ENCODE assay signal across 1 cellular context in the genomic region with DNA sequence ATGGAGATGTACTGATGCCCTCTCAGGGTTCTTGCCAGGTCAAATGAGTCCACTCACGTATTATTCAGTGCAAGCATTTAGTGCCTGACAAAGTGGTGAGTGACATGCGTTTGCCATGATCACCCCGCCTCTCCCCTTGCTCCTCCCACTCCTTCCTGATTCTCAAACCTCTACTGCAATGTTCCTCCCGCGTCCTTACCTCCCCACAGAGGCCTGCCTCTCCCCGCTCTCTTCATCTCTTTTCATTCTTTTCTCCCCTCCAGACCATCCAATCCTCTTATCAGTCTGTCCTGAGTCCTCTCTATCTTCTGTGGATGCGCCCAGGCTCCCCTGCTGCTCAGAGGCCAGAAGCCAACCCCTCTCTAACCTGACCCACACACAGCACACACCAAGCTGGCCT.
TF ChIP-seq lines count a peak whose summit lies in the region.

No MANE protein-coding gene starts in this region.

TF ChIP-seq in GM23338, 12 proteins besides CTCF, POLR2A, EP300 and RAD21 (continued from another document):
- TF ChIP-seq POLR2AphosphoS5 (IDR thresholded peaks at IDR 0.05; ENCODE audit: low read depth) (no peak), NANOG (IDR thresholded peaks at IDR 0.05; ENCODE audit: borderline replicate concordance) (no peak), STAT1 (IDR thresholded peaks at IDR 0.05; ENCODE audit: unreplicated experiment) (no peak), ZNF331 (CRISPR knock-in tag; IDR thresholded peaks at IDR 0.05; ENCODE audit: low read depth) (no peak)
- TF ChIP-seq, protein P1, sequence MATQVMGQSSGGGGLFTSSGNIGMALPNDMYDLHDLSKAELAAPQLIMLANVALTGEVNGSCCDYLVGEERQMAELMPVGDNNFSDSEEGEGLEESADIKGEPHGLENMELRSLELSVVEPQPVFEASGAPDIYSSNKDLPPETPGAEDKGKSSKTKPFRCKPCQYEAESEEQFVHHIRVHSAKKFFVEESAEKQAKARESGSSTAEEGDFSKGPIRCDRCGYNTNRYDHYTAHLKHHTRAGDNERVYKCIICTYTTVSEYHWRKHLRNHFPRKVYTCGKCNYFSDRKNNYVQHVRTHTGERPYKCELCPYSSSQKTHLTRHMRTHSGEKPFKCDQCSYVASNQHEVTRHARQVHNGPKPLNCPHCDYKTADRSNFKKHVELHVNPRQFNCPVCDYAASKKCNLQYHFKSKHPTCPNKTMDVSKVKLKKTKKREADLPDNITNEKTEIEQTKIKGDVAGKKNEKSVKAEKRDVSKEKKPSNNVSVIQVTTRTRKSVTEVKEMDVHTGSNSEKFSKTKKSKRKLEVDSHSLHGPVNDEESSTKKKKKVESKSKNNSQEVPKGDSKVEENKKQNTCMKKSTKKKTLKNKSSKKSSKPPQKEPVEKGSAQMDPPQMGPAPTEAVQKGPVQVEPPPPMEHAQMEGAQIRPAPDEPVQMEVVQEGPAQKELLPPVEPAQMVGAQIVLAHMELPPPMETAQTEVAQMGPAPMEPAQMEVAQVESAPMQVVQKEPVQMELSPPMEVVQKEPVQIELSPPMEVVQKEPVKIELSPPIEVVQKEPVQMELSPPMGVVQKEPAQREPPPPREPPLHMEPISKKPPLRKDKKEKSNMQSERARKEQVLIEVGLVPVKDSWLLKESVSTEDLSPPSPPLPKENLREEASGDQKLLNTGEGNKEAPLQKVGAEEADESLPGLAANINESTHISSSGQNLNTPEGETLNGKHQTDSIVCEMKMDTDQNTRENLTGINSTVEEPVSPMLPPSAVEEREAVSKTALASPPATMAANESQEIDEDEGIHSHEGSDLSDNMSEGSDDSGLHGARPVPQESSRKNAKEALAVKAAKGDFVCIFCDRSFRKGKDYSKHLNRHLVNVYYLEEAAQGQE (IDR thresholded peaks at IDR 0.05; ENCODE audit: unreplicated experiment) = no peak
- TF ChIP-seq, protein P2, sequence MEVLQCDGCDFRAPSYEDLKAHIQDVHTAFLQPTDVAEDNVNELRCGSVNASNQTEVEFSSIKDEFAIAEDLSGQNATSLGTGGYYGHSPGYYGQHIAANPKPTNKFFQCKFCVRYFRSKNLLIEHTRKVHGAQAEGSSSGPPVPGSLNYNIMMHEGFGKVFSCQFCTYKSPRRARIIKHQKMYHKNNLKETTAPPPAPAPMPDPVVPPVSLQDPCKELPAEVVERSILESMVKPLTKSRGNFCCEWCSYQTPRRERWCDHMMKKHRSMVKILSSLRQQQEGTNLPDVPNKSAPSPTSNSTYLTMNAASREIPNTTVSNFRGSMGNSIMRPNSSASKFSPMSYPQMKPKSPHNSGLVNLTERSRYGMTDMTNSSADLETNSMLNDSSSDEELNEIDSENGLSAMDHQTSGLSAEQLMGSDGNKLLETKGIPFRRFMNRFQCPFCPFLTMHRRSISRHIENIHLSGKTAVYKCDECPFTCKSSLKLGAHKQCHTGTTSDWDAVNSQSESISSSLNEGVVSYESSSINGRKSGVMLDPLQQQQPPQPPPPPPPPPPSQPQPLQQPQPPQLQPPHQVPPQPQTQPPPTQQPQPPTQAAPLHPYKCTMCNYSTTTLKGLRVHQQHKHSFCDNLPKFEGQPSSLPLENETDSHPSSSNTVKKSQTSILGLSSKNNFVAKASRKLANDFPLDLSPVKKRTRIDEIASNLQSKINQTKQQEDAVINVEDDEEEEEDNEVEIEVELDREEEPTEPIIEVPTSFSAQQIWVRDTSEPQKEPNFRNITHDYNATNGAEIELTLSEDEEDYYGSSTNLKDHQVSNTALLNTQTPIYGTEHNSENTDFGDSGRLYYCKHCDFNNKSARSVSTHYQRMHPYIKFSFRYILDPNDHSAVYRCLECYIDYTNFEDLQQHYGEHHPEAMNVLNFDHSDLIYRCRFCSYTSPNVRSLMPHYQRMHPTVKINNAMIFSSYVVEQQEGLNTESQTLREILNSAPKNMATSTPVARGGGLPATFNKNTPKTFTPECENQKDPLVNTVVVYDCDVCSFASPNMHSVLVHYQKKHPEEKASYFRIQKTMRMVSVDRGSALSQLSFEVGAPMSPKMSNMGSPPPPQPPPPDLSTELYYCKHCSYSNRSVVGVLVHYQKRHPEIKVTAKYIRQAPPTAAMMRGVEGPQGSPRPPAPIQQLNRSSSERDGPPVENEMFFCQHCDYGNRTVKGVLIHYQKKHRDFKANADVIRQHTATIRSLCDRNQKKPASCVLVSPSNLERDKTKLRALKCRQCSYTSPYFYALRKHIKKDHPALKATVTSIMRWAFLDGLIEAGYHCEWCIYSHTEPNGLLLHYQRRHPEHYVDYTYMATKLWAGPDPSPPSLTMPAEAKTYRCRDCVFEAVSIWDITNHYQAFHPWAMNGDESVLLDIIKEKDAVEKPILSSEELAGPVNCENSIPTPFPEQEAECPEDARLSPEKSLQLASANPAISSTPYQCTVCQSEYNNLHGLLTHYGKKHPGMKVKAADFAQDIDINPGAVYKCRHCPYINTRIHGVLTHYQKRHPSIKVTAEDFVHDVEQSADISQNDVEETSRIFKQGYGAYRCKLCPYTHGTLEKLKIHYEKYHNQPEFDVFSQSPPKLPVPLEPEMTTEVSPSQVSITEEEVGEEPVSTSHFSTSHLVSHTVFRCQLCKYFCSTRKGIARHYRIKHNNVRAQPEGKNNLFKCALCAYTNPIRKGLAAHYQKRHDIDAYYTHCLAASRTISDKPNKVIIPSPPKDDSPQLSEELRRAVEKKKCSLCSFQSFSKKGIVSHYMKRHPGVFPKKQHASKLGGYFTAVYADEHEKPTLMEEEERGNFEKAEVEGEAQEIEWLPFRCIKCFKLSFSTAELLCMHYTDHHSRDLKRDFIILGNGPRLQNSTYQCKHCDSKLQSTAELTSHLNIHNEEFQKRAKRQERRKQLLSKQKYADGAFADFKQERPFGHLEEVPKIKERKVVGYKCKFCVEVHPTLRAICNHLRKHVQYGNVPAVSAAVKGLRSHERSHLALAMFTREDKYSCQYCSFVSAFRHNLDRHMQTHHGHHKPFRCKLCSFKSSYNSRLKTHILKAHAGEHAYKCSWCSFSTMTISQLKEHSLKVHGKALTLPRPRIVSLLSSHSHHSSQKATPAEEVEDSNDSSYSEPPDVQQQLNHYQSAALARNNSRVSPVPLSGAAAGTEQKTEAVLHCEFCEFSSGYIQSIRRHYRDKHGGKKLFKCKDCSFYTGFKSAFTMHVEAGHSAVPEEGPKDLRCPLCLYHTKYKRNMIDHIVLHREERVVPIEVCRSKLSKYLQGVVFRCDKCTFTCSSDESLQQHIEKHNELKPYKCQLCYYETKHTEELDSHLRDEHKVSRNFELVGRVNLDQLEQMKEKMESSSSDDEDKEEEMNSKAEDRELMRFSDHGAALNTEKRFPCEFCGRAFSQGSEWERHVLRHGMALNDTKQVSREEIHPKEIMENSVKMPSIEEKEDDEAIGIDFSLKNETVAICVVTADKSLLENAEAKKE (CRISPR knock-in tag; IDR thresholded peaks at IDR 0.05) = no peak
